ENCODE assay signal across 12 cellular contexts in genomic region chr22:40853961-40854360, GRCh38. TPM values are rescaled to one million over a fixed set of nuclear protein-coding genes. Genes with fewer than 3 reads are reported as not detected.
DNase-seq lines count a peak whose midpoint lies in the region; ATAC-seq and TF ChIP-seq lines count a peak whose summit lies in the region.
"Had no signal": no experiment of that assay in that cellular context is flagged by ENCODE, and none has a peak within 500 bp of the region (broad histone marks: within the 10 kb centered on the region; RNA-seq: fewer than 3 reads in every experiment).

No MANE protein-coding gene starts in this region.

- TF ChIP-seq RAD21 in SK-N-SH (IDR thresholded peaks at IDR 0.05; ENCODE audit: low read length), result no peak

- peak overlapping the region in 1 of 2 donors; percentile 33 for H3K4me3 Mint-ChIP-seq in stimulated activated naive B cell treated with anti-CD40 and anti-IgM and Interleukin-4, amounts not matched to agents 10 μg/mL and 1 μg/mL and 100 μg/mL, for 72 hours

- no peak for ATAC-seq in SK-N-SH treated with all-trans-retinoic acid at 6 μM for 48 hours
- no peak for ATAC-seq in stimulated activated naive B cell treated with anti-CD40 and anti-IgM and Interleukin-4, amounts not matched to agents 10 μg/mL and 1 μg/mL and 100 μg/mL, for 72 hours (replicated peaks)
- no peak for ATAC-seq in GM19035 (IDR thresholded peaks at IDR 0.05; ENCODE audit: unreplicated experiment)

- H3K79me2 ChIP-seq in SK-N-SH (ENCODE audit: insufficient read depth), result peaks cover 93% of the 10 kb centered on the region

- in situ Hi-C loops in brain microvascular endothelial cell (cut with HindIII; ENCODE audit: low pct_ligation_motif_present, low sequenced_read_pairs), result no loop called here

- H3K27me3 ChIP-seq in SK-N-SH (ENCODE audit: insufficient read depth), result no peaks in the 10 kb centered on the region
- no peaks in the 10 kb centered on the region for H3K27me3 ChIP-seq in brain microvascular endothelial cell (replicated peaks)
- H3K27me3 ChIP-seq in adrenal gland, result no peaks in the 10 kb centered on the region
- H3K27me3 ChIP-seq: thyroid gland had no signal

- H3K9me3 Mint-ChIP-seq in stimulated activated naive B cell treated with anti-CD40 and anti-IgM and Interleukin-4, amounts not matched to agents 10 μg/mL and 1 μg/mL and 100 μg/mL, for 72 hours, result no peaks in the 10 kb centered on the region

- H3K27ac ChIP-seq in SK-N-SH (ENCODE audit: low read depth in 2 of 2, low read length in 1 of 2) (no peak overlapping the region), SK-N-MC (peak overlapping the region; percentile 78), brain microvascular endothelial cell (no peak overlapping the region), adrenal gland (peak overlapping the region in 2 of 5 donors; percentile 29 to 99)

- CTCF ChIA-PET in SK-N-SH (lab: Yijun Ruan, JAX), result interaction anchor here (1.0 kb wide), 1 partner anchor 207 kb away, joined by 3 read pairs; no protein-coding TSS in a partner anchor

- peak overlapping the region; percentile 83 for H3K4me2 ChIP-seq in SK-N-SH

- 16% methylated on average over 3 of the region's 3 CpGs for WGBS in SK-N-SH (ENCODE audit: low lambda C conversion rate)
- 20 to 37% (median 26%) methylated on average over 3 of the region's 3 CpGs for WGBS in adrenal gland, 4 donors

- peaks cover 14 to 49% of the 10 kb centered on the region in 2 donors for H3K4me1 Mint-ChIP-seq in stimulated activated naive B cell treated with anti-CD40 and anti-IgM and Interleukin-4, amounts not matched to agents 10 μg/mL and 1 μg/mL and 100 μg/mL, for 72 hours

- TF ChIP-seq EP300 in SK-N-SH (IDR thresholded peaks at IDR 0.05; ENCODE audit: borderline replicate concordance in 1 of 2, low read depth in 1 of 2, low read length in 1 of 2), result no peak

- no peaks in the 10 kb centered on the region for H3K9me3 ChIP-seq in SK-N-SH
- no peaks in the 10 kb centered on the region for H3K9me3 ChIP-seq in SK-N-MC (ENCODE audit: low read depth, low read length)
- H3K9me3 ChIP-seq in adrenal gland (replicated peaks in 1 of 3), result no peaks in the 10 kb centered on the region
- H3K9me3 ChIP-seq: thyroid gland had no signal

- H3K4me3 ChIP-seq in SK-N-SH (ENCODE audit: low read depth in 2 of 2, low read length in 1 of 2) (peak overlapping the region in 1 of 2 experiments; percentile 76; a peak in 1 of 4 replicates), SK-N-MC (peak overlapping the region; percentile 92), fibroblast of the aortic adventitia (ENCODE audit: low read depth, low read length) (peak overlapping the region; percentile 99), brain microvascular endothelial cell (ENCODE audit: low read depth, low read length) (no peak overlapping the region), adrenal gland (peak overlapping the region in 1 of 4 donors; percentile 94)

- DNase-seq in SK-N-SH (peak; percentile 0), SK-N-MC (ENCODE audit: low read depth, low spot score) (no peak), fibroblast of the aortic adventitia (ENCODE audit: low read depth) (no peak), brain microvascular endothelial cell (no peak), adrenal gland (no peak)
- no peak for DNase-seq in stimulated activated naive B cell treated with anti-CD40 and anti-IgM and Interleukin-4, amounts not matched to agents 10 μg/mL and 1 μg/mL and 100 μg/mL, for 72 hours
- DNase-seq: C1 segment of cervical spinal cord; effector CD8-positive, alpha-beta T cell; nucleus accumbens; thyroid gland had no signal

- peak overlapping the region; percentile 68 for H3K27ac Mint-ChIP-seq in stimulated activated naive B cell treated with anti-CD40 and anti-IgM and Interleukin-4, amounts not matched to agents 10 μg/mL and 1 μg/mL and 100 μg/mL, for 72 hours

- peaks cover 0 to 9% of the 10 kb centered on the region in 2 experiments; a peak in 3 of 4 replicates for H3K4me1 ChIP-seq in SK-N-SH (ENCODE audit: control insufficient read depth in 1 of 2, insufficient read depth in 2 of 2, low read depth in 1 of 2, low read length in 1 of 2)
- H3K4me1 ChIP-seq in adrenal gland (replicated peaks in 1 of 2), result peaks cover 22 to 67% of the 10 kb centered on the region in 2 donors

- no peaks in the 10 kb centered on the region for H3K9me2 ChIP-seq in SK-N-SH

- H3K36me3 Mint-ChIP-seq in stimulated activated naive B cell treated with anti-CD40 and anti-IgM and Interleukin-4, amounts not matched to agents 10 μg/mL and 1 μg/mL and 100 μg/mL, for 72 hours, result peaks cover 7 to 20% of the 10 kb centered on the region in 2 donors

- no peaks in the 10 kb centered on the region for H3F3A ChIP-seq in SK-N-SH (replicated peaks; ENCODE audit: insufficient read depth)

- no peak for TF ChIP-seq CTCF in SK-N-SH (IDR thresholded peaks at IDR 0.05)
- TF ChIP-seq CTCF in fibroblast of the aortic adventitia (IDR thresholded peaks at IDR 0.05; ENCODE audit: insufficient read depth, low read length), result no peak
- no peak for TF ChIP-seq CTCF in brain microvascular endothelial cell (IDR thresholded peaks at IDR 0.05; ENCODE audit: low read depth, low read length, missing control alignments)
- no peak for TF ChIP-seq CTCF in adrenal gland (IDR thresholded peaks at IDR 0.05)

- TF ChIP-seq POLR2A in adrenal gland (IDR thresholded peaks at IDR 0.05), result no peak

- no peaks in the 10 kb centered on the region for H3K27me3 Mint-ChIP-seq in stimulated activated naive B cell treated with anti-CD40 and anti-IgM and Interleukin-4, amounts not matched to agents 10 μg/mL and 1 μg/mL and 100 μg/mL, for 72 hours

- H3K36me3 ChIP-seq in SK-N-SH (replicated peaks in 1 of 2; ENCODE audit: control insufficient read depth in 1 of 2, insufficient read depth in 2 of 2, low read length in 1 of 2), result peaks cover 0 to 8% of the 10 kb centered on the region in 2 experiments
- peaks cover 39% of the 10 kb centered on the region for H3K36me3 ChIP-seq in SK-N-MC (ENCODE audit: insufficient read depth, low read length)
- peaks cover 9% of the 10 kb centered on the region for H3K36me3 ChIP-seq in brain microvascular endothelial cell (replicated peaks)
- peaks cover 0 to 16% of the 10 kb centered on the region in 2 donors for H3K36me3 ChIP-seq in adrenal gland (replicated peaks in 1 of 2)

- intact Hi-C loops in adrenal gland (cut with DNase I), result loop anchor here in 1 of 2 donors (10.0 kb wide), 1 partner anchor 311 kb away; no protein-coding TSS in a partner anchor

- H3K9ac ChIP-seq in SK-N-SH, result peak overlapping the region; percentile 95; the same call in 1 of the 2 replicates
- H3K9ac ChIP-seq in SK-N-MC (ENCODE audit: insufficient read length), result peak overlapping the region; percentile 96

- H4K20me1 ChIP-seq in SK-N-SH (ENCODE audit: insufficient read depth), result peaks cover 32% of the 10 kb centered on the region; the same call in 1 of the 2 replicates

- POLR2A ChIA-PET in SK-N-SH (lab: Yijun Ruan, JAX), result no interaction called here

- H2AFZ ChIP-seq in SK-N-SH (ENCODE audit: low read depth), result no peak overlapping the region

TF ChIP-seq in SK-N-SH, 30 proteins besides CTCF, POLR2A, EP300 and RAD21 (continues in another document):
- TF ChIP-seq RCOR1 (IDR thresholded peaks at IDR 0.05; ENCODE audit: low read length), result no peak
- TF ChIP-seq SIN3A (IDR thresholded peaks at IDR 0.05; ENCODE audit: borderline replicate concordance, low read depth, low read length), result no peak
- no peak for TF ChIP-seq GATA2 (CRISPR knock-in tag; IDR thresholded peaks at IDR 0.05)
- no peak for TF ChIP-seq POLR2AphosphoS5 (IDR thresholded peaks at IDR 0.05; ENCODE audit: low read depth, low read length)
- TF ChIP-seq YY1 (IDR thresholded peaks at IDR 0.05; ENCODE audit: low read depth), result no peak

TF ChIP-seq in SK-N-SH treated with all-trans-retinoic acid at 6 μM for 48 hours, 23 proteins besides CTCF, POLR2A, EP300 and RAD21 (continues in another document):
- no peak for TF ChIP-seq RARB (CRISPR knock-in tag; IDR thresholded peaks at IDR 0.05)
- no peak for TF ChIP-seq PPARA (CRISPR knock-in tag; IDR thresholded peaks at IDR 0.05; ENCODE audit: borderline replicate concordance)
- TF ChIP-seq CSRNP3 (CRISPR knock-in tag; IDR thresholded peaks at IDR 0.05), result no peak
- TF ChIP-seq BACH2 (CRISPR knock-in tag; IDR thresholded peaks at IDR 0.05; ENCODE audit: borderline replicate concordance), result no peak

RNA-seq across cellular contexts. Expression of gene ST13, which starts 2.5 kb away (rescaled TPM):
- polyA plus RNA-seq in SK-N-SH (2012; rRNA removed) (66.0 and 72.3 TPM in 2 replicates), adrenal gland (100 to 1,000 TPM in 1 of 3 donors, 10 to 100 TPM in 2; 61.5 to 575 (median 90.0) TPM)
- polyA plus RNA-seq in SK-N-SH (2012; cell fraction: cytosol; rRNA removed), result 85.1 and 117 TPM in 2 replicates
- 14.9 and 34.6 TPM in 2 replicates for polyA plus RNA-seq in SK-N-SH (2012; cell fraction: nucleus; rRNA removed)
- total RNA-seq in fibroblast of the aortic adventitia (ENCODE audit: low replicate concordance) (154 and 514 TPM in 2 replicates), adrenal gland (100 to 1,000 TPM; 187 to 399 (median 242) TPM)

RNA-seq across cellular contexts. Expression of gene XPNPEP3, which starts 3.0 kb away (rescaled TPM):
- polyA plus RNA-seq in SK-N-SH (2012; rRNA removed) (8.6 and 10.7 TPM in 2 replicates), adrenal gland (10 to 100 TPM in 1 of 3 donors, 1 to 10 TPM in 2; 6.4 to 24.2 (median 7.3) TPM)
- 8.5 and 8.6 TPM in 2 replicates for polyA plus RNA-seq in SK-N-SH (2012; cell fraction: cytosol; rRNA removed)
- polyA plus RNA-seq in SK-N-SH (2012; cell fraction: nucleus; rRNA removed), result 10.2 and 15.8 TPM in 2 replicates
- total RNA-seq in fibroblast of the aortic adventitia (ENCODE audit: low replicate concordance) (10.4 and 17.4 TPM in 2 replicates), adrenal gland (10 to 100 TPM; 12.9 to 41.1 (median 27.9) TPM)

RNA-seq across cellular contexts. Expression of gene DNAJB7, which starts 8.0 kb away (rescaled TPM):
- polyA plus RNA-seq in SK-N-SH (2012; rRNA removed) (not detected in 2 replicates), adrenal gland (not detected)
- polyA plus RNA-seq in SK-N-SH (2012; cell fraction: cytosol; rRNA removed), result not detected in 2 replicates
- not detected in 2 replicates for polyA plus RNA-seq in SK-N-SH (2012; cell fraction: nucleus; rRNA removed)
- total RNA-seq in fibroblast of the aortic adventitia (ENCODE audit: low replicate concordance) (not detected in 2 replicates), adrenal gland (not detected)

RNA-seq across cellular contexts. Expression of gene SLC25A17, which starts 34.8 kb away (rescaled TPM):
- 11.1 and 18.9 TPM in 2 replicates for polyA plus RNA-seq in SK-N-SH (2012; rRNA removed)
- 15.8 and 16.6 TPM in 2 replicates for polyA plus RNA-seq in SK-N-SH (2012; cell fraction: cytosol; rRNA removed)
- 8.8 and 18.5 TPM in 2 replicates for polyA plus RNA-seq in SK-N-SH (2012; cell fraction: nucleus; rRNA removed)
- total RNA-seq in fibroblast of the aortic adventitia (ENCODE audit: low replicate concordance), result 8.6 and 25.8 TPM in 2 replicates
- total RNA-seq in adrenal gland, result 10 to 100 TPM; 18.3 to 40.8 (median 22.0) TPM
- 10 to 100 TPM; 13.2 to 31.6 (median 18.2) TPM for polyA plus RNA-seq in adrenal gland
